Comparison of ENCODE assay signal across 8 cellular contexts in genomic region chr2:86035883-86036789, GRCh38.
DNase-seq lines count a peak whose midpoint lies in the region; ATAC-seq and TF ChIP-seq lines count a peak whose summit lies in the region.

No MANE protein-coding gene starts in this region.

- H3K4me3 ChIP-seq in CD4-positive, alpha-beta memory T cell (ENCODE audit: low read length in 2 of 2), result peak overlapping the region; percentile 28 to 37

- peak; percentile 79 to 88 (median 84) for DNase-seq in CD4-positive, alpha-beta memory T cell
- DNase-seq in NOMO-1 treated with dmso at 0.1 percent for 144 hours (lab: John Stamatoyannopoulos, UW; ENCODE audit: unreplicated experiment) (peak; percentile 72), fibroblast of the conjunctiva (ENCODE audit: low read depth) (peak; percentile 72), occipital lobe (lab: John Stamatoyannopoulos, UW) (peak; percentile 47), type B pancreatic cell (ENCODE audit: extremely low spot score, unreplicated experiment) (no peak)
- peak; percentile 61 for DNase-seq in activated T-helper 2 cell treated with anti-CD3 and anti-CD28 coated beads, Interferon-gamma antibody, Interleukin-2, Interleukin-4, amounts not matched to agents 10 μg/mL and 5 μg/mL and 100 μg/mL, durations not matched to agents 14 hours and 24 hours and 36 hours (ENCODE audit: low spot score)

- H3K4me1 ChIP-seq in CD4-positive, alpha-beta memory T cell (ENCODE audit: insufficient read depth, low read length), result peaks cover 82% of the 10 kb centered on the region

- no peaks in the 10 kb centered on the region for H3K27me3 ChIP-seq in CD4-positive, alpha-beta memory T cell (ENCODE audit: insufficient read depth, low read length)

- H3K4me3 Mint-ChIP-seq in CD4-positive, alpha-beta memory T cell, result peak overlapping the region; percentile 74 to 87 (median 84)
- H3K4me3 Mint-ChIP-seq in activated T-helper 2 cell treated with anti-CD3 and anti-CD28 coated beads, Interferon-gamma antibody, Interleukin-2, Interleukin-4, amounts not matched to agents 10 μg/mL and 5 μg/mL and 100 μg/mL, durations not matched to agents 14 hours and 24 hours and 36 hours (ENCODE audit: low read depth), result peak overlapping the region; percentile 65
- peak overlapping the region; percentile 74 for H3K4me3 Mint-ChIP-seq in type B pancreatic cell

- intact Hi-C loops in CD4-positive, alpha-beta memory T cell (cut with micrococcal nuclease), result loop anchor here (1.0 to 10.0 kb wide), 5 partner anchors 39 to 209 kb away; partner anchors contain the start of genes IMMT and MRPL35
- intact Hi-C loops in activated T-helper 2 cell treated with anti-CD3 and anti-CD28 coated beads, Interferon-gamma antibody, Interleukin-2, Interleukin-4, amounts not matched to agents 10 μg/mL and 5 μg/mL and 100 μg/mL, durations not matched to agents 14 hours and 24 hours and 36 hours (cut with micrococcal nuclease), result loop anchor here (1.0 to 5.0 kb wide), 5 partner anchors 15 to 206 kb away; partner anchors contain the start of genes IMMT and MRPL35

- peaks cover 0 to 2% (median 0%) of the 10 kb centered on the region in 8 donors for H3K9me3 Mint-ChIP-seq in CD4-positive, alpha-beta memory T cell
- no peaks in the 10 kb centered on the region for H3K9me3 Mint-ChIP-seq in activated T-helper 2 cell treated with anti-CD3 and anti-CD28 coated beads, Interferon-gamma antibody, Interleukin-2, Interleukin-4, amounts not matched to agents 10 μg/mL and 5 μg/mL and 100 μg/mL, durations not matched to agents 14 hours and 24 hours and 36 hours
- no peaks in the 10 kb centered on the region for H3K9me3 Mint-ChIP-seq in type B pancreatic cell

- TF ChIP-seq CTCF in type B pancreatic cell (conservative IDR thresholded peaks at IDR 0.05), result peak; percentile 60

- H3K4me1 Mint-ChIP-seq in CD4-positive, alpha-beta memory T cell, result peaks cover 57 to 82% (median 68%) of the 10 kb centered on the region in 4 donors
- peaks cover 60% of the 10 kb centered on the region for H3K4me1 Mint-ChIP-seq in activated T-helper 2 cell treated with anti-CD3 and anti-CD28 coated beads, Interferon-gamma antibody, Interleukin-2, Interleukin-4, amounts not matched to agents 10 μg/mL and 5 μg/mL and 100 μg/mL, durations not matched to agents 14 hours and 24 hours and 36 hours (ENCODE audit: low read depth)
- H3K4me1 Mint-ChIP-seq in type B pancreatic cell (ENCODE audit: unreplicated experiment), result peaks cover 23% of the 10 kb centered on the region

- peak overlapping the region; percentile 82 for H3K27ac ChIP-seq in CD4-positive, alpha-beta memory T cell (ENCODE audit: low read depth, low read length)

- peak overlapping the region; percentile 96 to 100 (median 100) for H3K27ac Mint-ChIP-seq in CD4-positive, alpha-beta memory T cell
- peak overlapping the region; percentile 98 for H3K27ac Mint-ChIP-seq in activated T-helper 2 cell treated with anti-CD3 and anti-CD28 coated beads, Interferon-gamma antibody, Interleukin-2, Interleukin-4, amounts not matched to agents 10 μg/mL and 5 μg/mL and 100 μg/mL, durations not matched to agents 14 hours and 24 hours and 36 hours
- peak overlapping the region; percentile 87 for H3K27ac Mint-ChIP-seq in type B pancreatic cell

- CTCF ChIA-PET in CD4-positive, alpha-beta memory T cell (lab: Charles Lee; ENCODE audit: partially characterized antibody), result interaction anchor here (0.7 to 9.9 kb wide), 31 partner anchors 9 to 224 kb away, joined by 3 to 150 read pairs (median 4); partner anchors contain the start of gene ST3GAL5

- POLR2A ChIA-PET in CD4-positive, alpha-beta memory T cell (lab: Charles Lee; ENCODE audit: partially characterized antibody), result interaction anchor here (0.8 to 5.2 kb wide), 24 partner anchors 8 to 682 kb away, joined by 3 to 81 read pairs (median 5); partner anchors contain the start of genes IMMT, KDM3A, POLR1A and PTCD3

- H3K36me3 ChIP-seq in CD4-positive, alpha-beta memory T cell (ENCODE audit: insufficient read depth, low read length), result peaks cover 21% of the 10 kb centered on the region

- H3K27me3 Mint-ChIP-seq in CD4-positive, alpha-beta memory T cell, result peaks cover 0 to 2% of the 10 kb centered on the region in 2 donors
- no peaks in the 10 kb centered on the region for H3K27me3 Mint-ChIP-seq in activated T-helper 2 cell treated with anti-CD3 and anti-CD28 coated beads, Interferon-gamma antibody, Interleukin-2, Interleukin-4, amounts not matched to agents 10 μg/mL and 5 μg/mL and 100 μg/mL, durations not matched to agents 14 hours and 24 hours and 36 hours (ENCODE audit: low read depth)
- no peaks in the 10 kb centered on the region for H3K27me3 Mint-ChIP-seq in type B pancreatic cell

- H3K9me3 ChIP-seq in CD4-positive, alpha-beta memory T cell (ENCODE audit: control insufficient read depth in 1 of 2, low read length in 2 of 2), result no peaks in the 10 kb centered on the region

- peaks cover 19 to 32% of the 10 kb centered on the region in 2 donors for H3K36me3 Mint-ChIP-seq in CD4-positive, alpha-beta memory T cell
- peaks cover 92% of the 10 kb centered on the region for H3K36me3 Mint-ChIP-seq in activated T-helper 2 cell treated with anti-CD3 and anti-CD28 coated beads, Interferon-gamma antibody, Interleukin-2, Interleukin-4, amounts not matched to agents 10 μg/mL and 5 μg/mL and 100 μg/mL, durations not matched to agents 14 hours and 24 hours and 36 hours (ENCODE audit: low read depth)
- peaks cover 19% of the 10 kb centered on the region for H3K36me3 Mint-ChIP-seq in type B pancreatic cell

- peak; percentile 85 for ATAC-seq in GM19351 (IDR thresholded peaks at IDR 0.05; ENCODE audit: unreplicated experiment)
- ATAC-seq in HG03469 (IDR thresholded peaks at IDR 0.05; ENCODE audit: unreplicated experiment), result peak; percentile 45
